ENCODE assay signal across 19 cellular contexts in genomic region chr17:60171753-60172079, GRCh38. TPM values are rescaled to one million over a fixed set of nuclear protein-coding genes. Genes with fewer than 3 reads are reported as not detected.
DNase-seq lines count a peak whose midpoint lies in the region; ATAC-seq and TF ChIP-seq lines count a peak whose summit lies in the region.
"Had no signal": no experiment of that assay in that cellular context is flagged by ENCODE, and none has a peak within 500 bp of the region (broad histone marks: within the 10 kb centered on the region; RNA-seq: fewer than 3 reads in every experiment).

No MANE protein-coding gene starts in this region.

- TF ChIP-seq POLR2A in transverse colon (IDR thresholded peaks at IDR 0.05) (no peak), ovary (IDR thresholded peaks at IDR 0.05) (no peak)

- TF ChIP-seq EP300 in transverse colon (IDR thresholded peaks at IDR 0.05; ENCODE audit: low read depth) (no peak), ovary (IDR thresholded peaks at IDR 0.05) (no peak)

- DNase-seq in lower lobe of right lung (no peak), transverse colon (no peak), ovary (no peak), LoVo (ENCODE audit: low spot score) (no peak), NCI-H446 treated with DMSO at 0.1 percent for 48 hours (lab: John Stamatoyannopoulos, UW) (no peak)
- DNase-seq in activated CD4-positive, alpha-beta T cell treated with anti-CD3 and anti-CD28 coated beads, Interleukin-2, amount 50 U/mL, for 48 hours = no peak
- DNase-seq: CD4-positive, alpha-beta memory T cell; GM23248; Kasumi-1; MM.1S; NCI-H1048; NCI-H1417 treated with DMSO at 0.1 percent for 48 hours; NCI-H1930; NCI-H2227 treated with DMSO at 0.1 percent for 48 hours; NCI-H524 had no signal

- H3K36me3 ChIP-seq in lower lobe of right lung = peaks cover 4% of the 10 kb centered on the region
- H3K36me3 ChIP-seq in transverse colon = no peaks in the 10 kb centered on the region
- H3K36me3 ChIP-seq in ovary = no peaks in the 10 kb centered on the region

- H3K4me3 ChIP-seq in lower lobe of right lung (no peak overlapping the region), transverse colon (no peak overlapping the region), ovary (no peak overlapping the region)
- H3K4me3 ChIP-seq: GM23248 had no signal

- no peaks in the 10 kb centered on the region for H3K9me3 ChIP-seq in lower lobe of right lung
- H3K9me3 ChIP-seq in transverse colon = no peaks in the 10 kb centered on the region
- no peaks in the 10 kb centered on the region for H3K9me3 ChIP-seq in ovary

- 92 to 94% methylated on average over 6 to 8 of the region's 8 CpGs for WGBS in transverse colon (ENCODE audit: low coverage in 1 of 2), 2 donors
- WGBS in ovary, 3 donors = 87 to 92% (median 89%) methylated on average over 8 of the region's 8 CpGs

- H3K4me1 ChIP-seq in lower lobe of right lung (peaks cover 46% of the 10 kb centered on the region), transverse colon (peaks cover 6 to 58% (median 41%) of the 10 kb centered on the region in 4 donors), ovary (ENCODE audit: insufficient read depth) (peaks cover 3% of the 10 kb centered on the region)

- TF ChIP-seq CTCF in VCaP (conservative IDR thresholded peaks at IDR 0.05) = no peak
- no peak for TF ChIP-seq CTCF in lower lobe of right lung (IDR thresholded peaks at IDR 0.05)
- no peak for TF ChIP-seq CTCF in transverse colon (IDR thresholded peaks at IDR 0.05)
- TF ChIP-seq CTCF in ovary (IDR thresholded peaks at IDR 0.05) = no peak

- H3K27me3 ChIP-seq in lower lobe of right lung (ENCODE audit: low read depth) (no peaks in the 10 kb centered on the region), transverse colon (no peaks in the 10 kb centered on the region), ovary (no peaks in the 10 kb centered on the region)

- intact Hi-C loops in lower lobe of right lung (cut with DNase I) = no loop called here
- intact Hi-C loops in transverse colon (cut with DNase I; ENCODE audit: low total_unique reads) = no loop called here
- intact Hi-C loops in ovary (cut with DNase I) = no loop called here

- in situ Hi-C loops in transverse colon (cut with MboI; ENCODE audit: low pct_ligation_motif_present in 1 of 4, low pct_unique_long_range_greater_than_20kb in 1 of 4, low sequenced_read_pairs in 3 of 4) = no loop called here

- H3K27ac ChIP-seq in VCaP (peak overlapping the region; percentile 60), cingulate gyrus (ENCODE audit: low read depth, low read length) (peak overlapping the region; percentile 90), lower lobe of right lung (peak overlapping the region; percentile 37), transverse colon (peak overlapping the region in 3 of 4 donors; percentile 54 to 74 (median 61)), ovary (no peak overlapping the region)
- H3K27ac ChIP-seq: GM23248 had no signal

- ATAC-seq in lower lobe of right lung = no peak

RNA-seq across cellular contexts. Expression of gene CA4, which starts 21.9 kb away (rescaled TPM):
- 72.8 TPM for total RNA-seq in lower lobe of right lung
- 100 to 1,000 TPM in 3 of 4 donors, 10 to 100 TPM in 1; 15.7 to 359 (median 246) TPM for total RNA-seq in transverse colon
- 10 to 100 TPM in 1 of 7 donors, 1 to 10 TPM in 6; 1.1 to 21.8 (median 3.1) TPM for total RNA-seq in ovary
- polyA plus RNA-seq in ovary = 10 to 100 TPM in 1 of 2 donors, 1 to 10 TPM in 1; 9.4 to 39.3 TPM
- total RNA-seq: CD4-positive, alpha-beta memory T cell; G401; GM23248 had no signal
- polyA plus RNA-seq: BJ; CD4-positive, alpha-beta memory T cell; GM23248 had no signal

Comparison
In these comparisons a context has a peak if more than half of its experiments do, and no peak if none do; other contexts are left out.
1. H3K27ac ChIP-seq: peak in VCaP (single experiment), cingulate gyrus (single experiment), lower lobe of right lung (single experiment) and transverse colon (3 of 4); none in ovary (0 of 2).